In genomic region chr1:154961207-154961496, GRCh38 we compare ENCODE assay signal across 8 cellular contexts. TPM values are rescaled to one million over a fixed set of nuclear protein-coding genes. Genes with fewer than 3 reads are reported as not detected.
DNase-seq lines count a peak whose midpoint lies in the region; ATAC-seq and TF ChIP-seq lines count a peak whose summit lies in the region.

No MANE protein-coding gene starts in this region.

- H3K4me1 Mint-ChIP-seq in naive thymus-derived CD4-positive, alpha-beta T cell: peaks cover 20 to 63% (median 51%) of the 10 kb centered on the region in 7 donors

- H3K27me3 ChIP-seq in MM.1S (replicated peaks; ENCODE audit: insufficient read depth, low read length): no peaks in the 10 kb centered on the region
- no peaks in the 10 kb centered on the region for H3K27me3 ChIP-seq in naive thymus-derived CD4-positive, alpha-beta T cell (ENCODE audit: control insufficient read depth in 2 of 2, insufficient read depth in 2 of 2, low read length in 2 of 2)
- no peaks in the 10 kb centered on the region for H3K27me3 ChIP-seq in aorta (ENCODE audit: control insufficient read depth in 1 of 2, insufficient read depth in 2 of 2, low read length in 1 of 2)

- no peaks in the 10 kb centered on the region for H3K27me3 Mint-ChIP-seq in naive thymus-derived CD4-positive, alpha-beta T cell

- H3K79me2 ChIP-seq in MM.1S (ENCODE audit: low read length): peaks cover 74% of the 10 kb centered on the region

- H3K27ac ChIP-seq in C4-2B (peak overlapping the region; percentile 99), MM.1S (ENCODE audit: low read length) (peak overlapping the region; percentile 91), aorta (ENCODE audit: low read depth in 1 of 2, low read length in 2 of 2) (peak overlapping the region in 1 of 2 donors; percentile 70)
- H3K27ac ChIP-seq in naive thymus-derived CD4-positive, alpha-beta T cell (ENCODE audit: low read depth, low read length): peak overlapping the region; percentile 96

- CTCF ChIA-PET in naive thymus-derived CD4-positive, alpha-beta T cell (lab: Charles Lee): interaction anchor here (1.1 to 7.6 kb wide), 9 partner anchors 9 to 102 kb away, joined by 3 to 72 read pairs (median 5); partner anchors contain the start of genes EFNA4, FLAD1 and PMVK

- no peaks in the 10 kb centered on the region for H3K9me3 Mint-ChIP-seq in naive thymus-derived CD4-positive, alpha-beta T cell

- H3K9me2 ChIP-seq in MM.1S (replicated peaks; ENCODE audit: insufficient read depth, low read length): no peaks in the 10 kb centered on the region

- peaks cover 12% of the 10 kb centered on the region for H3K36me3 ChIP-seq in MM.1S (replicated peaks; ENCODE audit: insufficient read depth, low read length)
- H3K36me3 ChIP-seq in naive thymus-derived CD4-positive, alpha-beta T cell (ENCODE audit: control insufficient read depth in 2 of 3, insufficient read depth in 3 of 3, low read length in 3 of 3): peaks cover 6 to 59% (median 8%) of the 10 kb centered on the region in 3 experiments
- H3K36me3 ChIP-seq in aorta (ENCODE audit: control insufficient read depth in 1 of 2, insufficient read depth in 2 of 2, low read length in 1 of 2): peaks cover 0 to 12% of the 10 kb centered on the region in 2 donors

- peaks cover 58% of the 10 kb centered on the region for H3F3A ChIP-seq in MM.1S (ENCODE audit: insufficient read depth, low read length)

- H3K27ac Mint-ChIP-seq in naive thymus-derived CD4-positive, alpha-beta T cell: peak overlapping the region; percentile 83 to 100 (median 95)

- peak overlapping the region; percentile 68; the same call in 1 of the 2 replicates for H2AFZ ChIP-seq in MM.1S (ENCODE audit: low read length)

- H4K20me1 ChIP-seq in MM.1S (ENCODE audit: insufficient read depth, low read length): no peaks in the 10 kb centered on the region

- H3K4me1 ChIP-seq in MM.1S (ENCODE audit: low read length) (peaks cover 24% of the 10 kb centered on the region), aorta (ENCODE audit: control insufficient read depth in 1 of 2, insufficient read depth in 2 of 2, low read length in 2 of 2) (no peaks in the 10 kb centered on the region)
- peaks cover 22 to 31% of the 10 kb centered on the region in 2 donors for H3K4me1 ChIP-seq in naive thymus-derived CD4-positive, alpha-beta T cell (ENCODE audit: control insufficient read depth in 2 of 2, insufficient read depth in 2 of 2, low read length in 2 of 2)

- no peaks in the 10 kb centered on the region for H3K9me3 ChIP-seq in MM.1S (replicated peaks; ENCODE audit: insufficient read depth, low read length)
- no peaks in the 10 kb centered on the region for H3K9me3 ChIP-seq in naive thymus-derived CD4-positive, alpha-beta T cell (ENCODE audit: control insufficient read depth in 2 of 3, low read length in 3 of 3)
- no peaks in the 10 kb centered on the region for H3K9me3 ChIP-seq in aorta (ENCODE audit: control insufficient read depth, low read length)

- H3K4me2 ChIP-seq in MM.1S (ENCODE audit: low read depth, low read length): peak overlapping the region; percentile 85

- intact Hi-C loops in naive thymus-derived CD4-positive, alpha-beta T cell (cut with micrococcal nuclease): loop anchor here (1.0 to 5.0 kb wide), 6 partner anchors 13 to 739 kb away; partner anchors contain the start of genes CKS1B (in 2 of the 2), FLAD1 (in 1 of the 2), UBAP2L (in 1 of the 2) and ZBTB7B (in 1 of the 2)
- intact Hi-C loops in aorta (cut with DNase I): no loop called here

- peak overlapping the region; percentile 99 for H3K9ac ChIP-seq in MM.1S (ENCODE audit: low read length)

- H3K36me3 Mint-ChIP-seq in naive thymus-derived CD4-positive, alpha-beta T cell: peaks cover 0 to 14% (median 3%) of the 10 kb centered on the region in 5 donors

- no peak for DNase-seq in MM.1S
- no peak for DNase-seq in cardiac fibroblast (ENCODE audit: low read depth in 2 of 2)
- DNase-seq in naive thymus-derived CD4-positive, alpha-beta T cell: peak in 1 of 9 donors; percentile 78
- DNase-seq in aorta: no peak
- no peak for DNase-seq in activated CD4-positive, CD25-positive, alpha-beta regulatory T cell (lab: John Stamatoyannopoulos, UW)

- H3K4me3 Mint-ChIP-seq in naive thymus-derived CD4-positive, alpha-beta T cell: peak overlapping the region; percentile 91 to 98 (median 94)

- POLR2A ChIA-PET in naive thymus-derived CD4-positive, alpha-beta T cell (lab: Charles Lee): interaction anchor here (0.6 to 13.7 kb wide), 17 partner anchors 9 to 554 kb away, joined by 3 to 160 read pairs (median 6); partner anchors contain the start of genes CKS1B, FLAD1, LENEP and PMVK

- H3K4me3 ChIP-seq in MM.1S (ENCODE audit: low read length): peak overlapping the region; percentile 88
- peak overlapping the region; percentile 59 to 75 for H3K4me3 ChIP-seq in cardiac fibroblast (replicated peaks in 1 of 2; ENCODE audit: low read depth in 2 of 2, low read length in 2 of 2)
- peak overlapping the region; percentile 54 for H3K4me3 ChIP-seq in naive thymus-derived CD4-positive, alpha-beta T cell (ENCODE audit: low read length)
- H3K4me3 ChIP-seq in aorta (ENCODE audit: low read length in 2 of 2): peak overlapping the region; percentile 29 to 72

- TF ChIP-seq CTCF in C4-2B (conservative IDR thresholded peaks at IDR 0.05) (no peak), MM.1S (IDR thresholded peaks at IDR 0.05; ENCODE audit: low read length) (no peak), cardiac fibroblast (IDR thresholded peaks at IDR 0.05; ENCODE audit: low read depth, low read length) (no peak)

- ATAC-seq in naive thymus-derived CD4-positive, alpha-beta T cell: no peak
- ATAC-seq in aorta (ENCODE audit: low FRiP score) (no peak), GM18520 (IDR thresholded peaks at IDR 0.05; ENCODE audit: unreplicated experiment) (no peak), GM18873 (IDR thresholded peaks at IDR 0.05; ENCODE audit: low FRiP score, unreplicated experiment) (no peak)

- 0 to 2% methylated on average over 9 of the region's 9 CpGs for WGBS in aorta, 2 donors

RNA-seq across cellular contexts. Expression of gene PYGO2, which starts 0.4 kb away (rescaled TPM):
- total RNA-seq in naive thymus-derived CD4-positive, alpha-beta T cell: 10 to 100 TPM; 33.0 to 69.5 (median 46.2) TPM
- polyA plus RNA-seq in naive thymus-derived CD4-positive, alpha-beta T cell: 10 to 100 TPM; 33.0 to 64.0 TPM
- total RNA-seq in aorta: 10 to 100 TPM; 17.3 to 23.6 TPM
- polyA plus RNA-seq in aorta: 10 to 100 TPM; 11.6 to 16.6 TPM

RNA-seq across cellular contexts. Expression of gene PBXIP1, which starts 5.3 kb away (rescaled TPM):
- total RNA-seq in naive thymus-derived CD4-positive, alpha-beta T cell: 100 to 1,000 TPM; 107 to 390 (median 383) TPM
- polyA plus RNA-seq in naive thymus-derived CD4-positive, alpha-beta T cell: 100 to 1,000 TPM; 234 to 318 TPM
- total RNA-seq in aorta: 100 to 1,000 TPM; 106 to 119 TPM
- 100 to 1,000 TPM in 1 of 2 donors, 10 to 100 TPM in 1; 95.3 to 169 TPM for polyA plus RNA-seq in aorta

RNA-seq across cellular contexts. Expression of gene SHC1, which starts 9.4 kb away (rescaled TPM):
- total RNA-seq in naive thymus-derived CD4-positive, alpha-beta T cell: 10 to 100 TPM; 71.0 to 76.9 (median 73.7) TPM
- 10 to 100 TPM; 29.6 to 38.3 TPM for polyA plus RNA-seq in naive thymus-derived CD4-positive, alpha-beta T cell
- total RNA-seq in aorta: 100 to 1,000 TPM; 165 to 182 TPM
- polyA plus RNA-seq in aorta: 100 to 1,000 TPM in 1 of 2 donors, 10 to 100 TPM in 1; 39.1 to 179 TPM

RNA-seq across cellular contexts. Expression of gene CKS1B, which starts 13.3 kb away (rescaled TPM):
- 100 to 1,000 TPM in 1 of 5 experiments, 10 to 100 TPM in 3, 1 to 10 TPM in 1; 8.4 to 105 (median 10.2) TPM for total RNA-seq in naive thymus-derived CD4-positive, alpha-beta T cell
- 10 to 100 TPM; 37.1 to 55.2 TPM for polyA plus RNA-seq in naive thymus-derived CD4-positive, alpha-beta T cell
- total RNA-seq in aorta: 10 to 100 TPM; 19.3 to 25.5 TPM
- polyA plus RNA-seq in aorta: 10 to 100 TPM; 38.9 to 58.9 TPM

RNA-seq across cellular contexts. Expression of gene FLAD1, which starts 22.0 kb away (rescaled TPM):
- 10 to 100 TPM; 24.4 to 50.2 (median 50.0) TPM for total RNA-seq in naive thymus-derived CD4-positive, alpha-beta T cell
- polyA plus RNA-seq in naive thymus-derived CD4-positive, alpha-beta T cell: 10 to 100 TPM; 33.3 to 45.8 TPM
- 10 to 100 TPM; 14.5 to 17.6 TPM for total RNA-seq in aorta
- 10 to 100 TPM; 23.8 to 24.2 TPM for polyA plus RNA-seq in aorta

Comparison
In these comparisons a context has a peak if more than half of its experiments do, and no peak if none do; other contexts are left out.
1. intact Hi-C loops: an anchor here in naive thymus-derived CD4-positive, alpha-beta T cell (1.0 to 5.0 kb wide); none called in aorta.